ENCODE assay signal across 12 cellular contexts in genomic region chr9:12554636-12555035, GRCh38.
A peak's percentile ranks its signal among the peaks of the same experiment; 100 is the strongest.
DNase-seq lines count a peak whose midpoint lies in the region; ATAC-seq and TF ChIP-seq lines count a peak whose summit lies in the region.
"Had no signal": no experiment of that assay in that cellular context is flagged by ENCODE, and none has a peak within 500 bp of the region (broad histone marks: within the 10 kb centered on the region; RNA-seq: fewer than 3 reads in every experiment).

No MANE protein-coding gene starts in this region.

- no peak overlapping the region for H3K4me3 ChIP-seq in left ventricle myocardium inferior
- no peak overlapping the region for H3K4me3 ChIP-seq in OCI-LY3 (ENCODE audit: low read length)
- H3K4me3 ChIP-seq in epithelial cell of esophagus (ENCODE audit: low read length): no peak overlapping the region
- no peak overlapping the region for H3K4me3 ChIP-seq in smooth muscle cell
- no peak overlapping the region for H3K4me3 ChIP-seq in uterus

- H3K4me1 ChIP-seq in left ventricle myocardium inferior (no peaks in the 10 kb centered on the region), OCI-LY3 (ENCODE audit: low read length) (no peaks in the 10 kb centered on the region), smooth muscle cell (ENCODE audit: low read depth) (no peaks in the 10 kb centered on the region), uterus (no peaks in the 10 kb centered on the region)

- H3K79me2 ChIP-seq in OCI-LY3 (ENCODE audit: low read length) (no peaks in the 10 kb centered on the region), smooth muscle cell (ENCODE audit: low read depth) (no peaks in the 10 kb centered on the region)

- no peak for ATAC-seq in Right ventricle myocardium inferior
- ATAC-seq in HG03039 (IDR thresholded peaks at IDR 0.05; ENCODE audit: unreplicated experiment): no peak
- ATAC-seq: stimulated activated naive CD8-positive, alpha-beta T cell treated with anti-CD3 and anti-CD28 coated beads, Interleukin-15, amount 100 ng/mL, for 72 hours had no signal

- H3K27ac ChIP-seq in left ventricle myocardium inferior (replicated peaks): no peak overlapping the region
- no peak overlapping the region for H3K27ac ChIP-seq in OCI-LY3 (ENCODE audit: low read length)
- no peak overlapping the region for H3K27ac ChIP-seq in smooth muscle cell (ENCODE audit: low read depth)
- H3K27ac ChIP-seq in uterus: no peak overlapping the region

- no peak for TF ChIP-seq POLR2A in uterus (IDR thresholded peaks at IDR 0.05)

- H2AFZ ChIP-seq in OCI-LY3 (ENCODE audit: low read depth, low read length) (no peak overlapping the region), smooth muscle cell (ENCODE audit: low read depth) (peak overlapping the region; percentile 62)

- DNase-seq in left ventricle myocardium inferior (no peak), Right ventricle myocardium inferior (ENCODE audit: missing footprints) (no peak), epithelial cell of esophagus (ENCODE audit: low read depth) (peak; percentile 31), smooth muscle cell (lab: John Stamatoyannopoulos, UW; ENCODE audit: unreplicated experiment) (no peak), germinal center (ENCODE audit: low spot score) (no peak), uterus (no peak)
- DNase-seq: activated CD4-positive, CD25-positive, alpha-beta regulatory T cell treated with anti-CD3 and anti-CD28 coated beads, Interleukin-2, amount 50 U/mL, for 72 hours; GOT3; NCI-H526 treated with DMSO at 0.1 percent for 48 hours; stimulated activated naive CD8-positive, alpha-beta T cell treated with anti-CD3 and anti-CD28 coated beads, Interleukin-15, amount 100 ng/mL, for 72 hours had no signal

- H3F3A ChIP-seq in smooth muscle cell (ENCODE audit: low read depth): no peaks in the 10 kb centered on the region

- no peak overlapping the region for H3K9ac ChIP-seq in OCI-LY3 (ENCODE audit: low read length)
- no peak overlapping the region for H3K9ac ChIP-seq in smooth muscle cell (ENCODE audit: low read depth)

- H3K4me2 ChIP-seq in OCI-LY3 (ENCODE audit: low read length) (0 out of 2 replicates have a peak overlapping the region, but pooled peaks have one; percentile 0), smooth muscle cell (peak overlapping the region; percentile 29)

- H3K27me3 ChIP-seq in left ventricle myocardium inferior (ENCODE audit: low read depth) (peaks cover under 1% of the 10 kb centered on the region), OCI-LY3 (ENCODE audit: low read depth, low read length) (no peaks in the 10 kb centered on the region), smooth muscle cell (ENCODE audit: low read depth) (no peaks in the 10 kb centered on the region), uterus (peaks cover 0 to 3% of the 10 kb centered on the region in 2 donors)

- 29% methylated on average over 5 of the region's 5 CpGs for WGBS in smooth muscle cell (ENCODE audit: low lambda C conversion rate)

- H3K9me3 ChIP-seq in left ventricle myocardium inferior (replicated peaks) (no peaks in the 10 kb centered on the region), OCI-LY3 (ENCODE audit: insufficient read depth, low read length) (no peaks in the 10 kb centered on the region), smooth muscle cell (replicated peaks; ENCODE audit: low read depth) (no peaks in the 10 kb centered on the region), uterus (no peaks in the 10 kb centered on the region)

- H4K20me1 ChIP-seq in OCI-LY3 (ENCODE audit: insufficient read depth, low read length) (no peaks in the 10 kb centered on the region), smooth muscle cell (ENCODE audit: low read depth) (no peaks in the 10 kb centered on the region)

- intact Hi-C loops in left ventricle myocardium inferior (cut with micrococcal nuclease) (no loop called here), Right ventricle myocardium inferior (cut with DNase I) (no loop called here), uterus (cut with DNase I; ENCODE audit: low total_unique reads) (no loop called here)

- TF ChIP-seq CTCF in left ventricle myocardium inferior (IDR thresholded peaks at IDR 0.05; ENCODE audit: borderline replicate concordance): peak; percentile 21
- peak; percentile 51 for TF ChIP-seq CTCF in OCI-LY3 (IDR thresholded peaks at IDR 0.05; ENCODE audit: low read depth, low read length)
- TF ChIP-seq CTCF in epithelial cell of esophagus (IDR thresholded peaks at IDR 0.05; ENCODE audit: insufficient read depth, low read depth, low read length, missing control alignments): peak; percentile 24
- peak; percentile 20 for TF ChIP-seq CTCF in smooth muscle cell (IDR thresholded peaks at IDR 0.05; ENCODE audit: borderline replicate concordance, insufficient read depth, poor library complexity, severe bottlenecking)
- TF ChIP-seq CTCF in uterus (IDR thresholded peaks at IDR 0.05): no peak

- H3K36me3 ChIP-seq in left ventricle myocardium inferior (no peaks in the 10 kb centered on the region), OCI-LY3 (replicated peaks; ENCODE audit: low read depth, low read length) (no peaks in the 10 kb centered on the region), smooth muscle cell (ENCODE audit: low read depth) (no peaks in the 10 kb centered on the region), uterus (no peaks in the 10 kb centered on the region)

Comparison
In these comparisons a context has a peak if more than half of its experiments do, and no peak if none do; other contexts are left out.
1. CTCF ChIP-seq: peak in left ventricle myocardium inferior (single experiment), OCI-LY3 (single experiment), epithelial cell of esophagus (single experiment) and smooth muscle cell (single experiment); none in uterus (0 of 4).